Comparison of ENCODE assay signal across 6 cellular contexts in genomic region chr12:70928066-70928465, GRCh38. TPM values are rescaled to one million over a fixed set of nuclear protein-coding genes. Genes with fewer than 3 reads are reported as not detected.
"Had no signal": no experiment of that assay in that cellular context is flagged by ENCODE, and none has a peak within 500 bp of the region (broad histone marks: within the 10 kb centered on the region; RNA-seq: fewer than 3 reads in every experiment).

No MANE protein-coding gene starts in this region.

- H3K27ac ChIP-seq: HL-60 had no signal

- ATAC-seq: GM23338, HepG2 had no signal

- H3K27ac Mint-ChIP-seq: GM23338, H9, IgD-negative memory B cell had no signal

- H3K4me3 ChIP-seq: GM23338 had no signal

- H3K9me3 Mint-ChIP-seq: GM23338, H9, IgD-negative memory B cell had no signal

- H3K36me3 Mint-ChIP-seq: IgD-negative memory B cell had no signal

- DNase-seq: H9, HCEC 1CT had no signal

RNA-seq across cellular contexts. Expression of gene PTPRR, which starts 7.5 kb away (rescaled TPM):
- total RNA-seq: HepG2 had no signal
